ENCODE assay signal across 18 cellular contexts in genomic region chr11:73347067-73347466, GRCh38. TPM values are rescaled to one million over a fixed set of nuclear protein-coding genes. Genes with fewer than 3 reads are reported as not detected.
A peak's percentile ranks its signal among the peaks of the same experiment; 100 is the strongest.
DNase-seq lines count a peak whose midpoint lies in the region; ATAC-seq and TF ChIP-seq lines count a peak whose summit lies in the region.
"Had no signal": no experiment of that assay in that cellular context is flagged by ENCODE, and none has a peak within 500 bp of the region (broad histone marks: within the 10 kb centered on the region; RNA-seq: fewer than 3 reads in every experiment).

No MANE protein-coding gene starts in this region.

- H3K4me1 Mint-ChIP-seq in neural crest cell (peaks cover 29% of the 10 kb centered on the region), mesothelial cell of epicardium (peaks cover 15% of the 10 kb centered on the region)

- H3K27ac Mint-ChIP-seq in neural crest cell (ENCODE audit: unreplicated experiment) (peak overlapping the region; percentile 36), mesothelial cell of epicardium (no peak overlapping the region)

- peaks cover 2% of the 10 kb centered on the region for H3K36me3 Mint-ChIP-seq in neural crest cell (ENCODE audit: low read depth)
- H3K36me3 Mint-ChIP-seq in mesothelial cell of epicardium = peaks cover 4% of the 10 kb centered on the region
- H3K36me3 Mint-ChIP-seq: CD14-positive monocyte had no signal

- intact Hi-C loops in ascending aorta (cut with DNase I) = no loop called here

- DNase-seq in NCI-H2081 (lab: John Stamatoyannopoulos, UW) = peak; percentile 29 to 40
- DNase-seq in NCI-H2081 treated with DMSO at 0.1 percent for 48 hours (lab: John Stamatoyannopoulos, UW) = no peak
- peak; percentile 38 for DNase-seq in NCI-H1092 treated with DMSO at 0.1 percent for 48 hours (lab: John Stamatoyannopoulos, UW)
- no peak for DNase-seq in ascending aorta (ENCODE audit: low spot score in 2 of 2)
- DNase-seq in neural crest cell (ENCODE audit: low read depth, low spot score) = no peak
- no peak for DNase-seq in mesothelial cell of epicardium (ENCODE audit: low spot score in 2 of 2, unreplicated experiment in 2 of 2)
- no peak for DNase-seq in AG20443 (ENCODE audit: low spot score)
- DNase-seq: GDM1, GM23248, HCEC 1CT, KG1, NCI-H1436, NCI-H446, SW 1271 had no signal

- H3K4me3 Mint-ChIP-seq in neural crest cell (no peak overlapping the region), mesothelial cell of epicardium (no peak overlapping the region)
- H3K4me3 Mint-ChIP-seq: CD14-positive monocyte had no signal

- peaks cover 27 to 39% of the 10 kb centered on the region in 2 donors for H3K4me1 ChIP-seq in ascending aorta

- H3K36me3 ChIP-seq in ascending aorta = peaks cover 16 to 26% of the 10 kb centered on the region in 2 donors

- no peak for ATAC-seq in HG03175 (IDR thresholded peaks at IDR 0.05; ENCODE audit: unreplicated experiment)
- ATAC-seq: Panc1 had no signal

- H3K4me3 ChIP-seq in ascending aorta = no peak overlapping the region
- H3K4me3 ChIP-seq: GM23248 had no signal

- H3K27me3 Mint-ChIP-seq in neural crest cell (ENCODE audit: low read depth) (no peaks in the 10 kb centered on the region), mesothelial cell of epicardium (ENCODE audit: low read depth) (no peaks in the 10 kb centered on the region)

- TF ChIP-seq CTCF in ascending aorta (IDR thresholded peaks at IDR 0.05) = no peak
- no peak for TF ChIP-seq CTCF in neural crest cell (conservative IDR thresholded peaks at IDR 0.05)
- TF ChIP-seq CTCF in mesothelial cell of epicardium (IDR thresholded peaks at IDR 0.05; ENCODE audit: unreplicated experiment) = no peak

- H3K27me3 ChIP-seq in ascending aorta = no peaks in the 10 kb centered on the region

- no peaks in the 10 kb centered on the region for H3K9me3 ChIP-seq in ascending aorta

- H3K9me3 Mint-ChIP-seq in neural crest cell = no peaks in the 10 kb centered on the region
- no peaks in the 10 kb centered on the region for H3K9me3 Mint-ChIP-seq in mesothelial cell of epicardium

- H3K27ac ChIP-seq in ascending aorta = peak overlapping the region; percentile 74 to 81
- H3K27ac ChIP-seq: 22Rv1, GM23248 had no signal

RNA-seq across cellular contexts. Expression of gene RELT, which starts 29.1 kb away (rescaled TPM):
- total RNA-seq in ascending aorta = 25.7 TPM
- 18.4 and 20.9 TPM in 2 replicates for total RNA-seq in neural crest cell
- total RNA-seq in mesothelial cell of epicardium = 5.1 to 5.4 TPM (median 5.3 TPM) in 3 replicates

RNA-seq across cellular contexts. Expression of gene ARHGEF17, which starts 39.0 kb away (rescaled TPM):
- total RNA-seq in ascending aorta = 193 TPM
- total RNA-seq in neural crest cell = 51.3 and 55.7 TPM in 2 replicates
- total RNA-seq in mesothelial cell of epicardium = 136 to 150 TPM (median 140 TPM) in 3 replicates

Comparison
In these comparisons a context has a peak if more than half of its experiments do, and no peak if none do; other contexts are left out.
1. DNase-seq: peak in NCI-H2081 (2 of 2) and NCI-H1092 treated with DMSO at 0.1 percent for 48 hours (single experiment); none in NCI-H2081 treated with DMSO at 0.1 percent for 48 hours (single experiment), ascending aorta (0 of 2), neural crest cell (single experiment), mesothelial cell of epicardium (0 of 2) and AG20443 (single experiment).